Comparison of ENCODE assay signal across 8 cellular contexts in the genomic region with DNA sequence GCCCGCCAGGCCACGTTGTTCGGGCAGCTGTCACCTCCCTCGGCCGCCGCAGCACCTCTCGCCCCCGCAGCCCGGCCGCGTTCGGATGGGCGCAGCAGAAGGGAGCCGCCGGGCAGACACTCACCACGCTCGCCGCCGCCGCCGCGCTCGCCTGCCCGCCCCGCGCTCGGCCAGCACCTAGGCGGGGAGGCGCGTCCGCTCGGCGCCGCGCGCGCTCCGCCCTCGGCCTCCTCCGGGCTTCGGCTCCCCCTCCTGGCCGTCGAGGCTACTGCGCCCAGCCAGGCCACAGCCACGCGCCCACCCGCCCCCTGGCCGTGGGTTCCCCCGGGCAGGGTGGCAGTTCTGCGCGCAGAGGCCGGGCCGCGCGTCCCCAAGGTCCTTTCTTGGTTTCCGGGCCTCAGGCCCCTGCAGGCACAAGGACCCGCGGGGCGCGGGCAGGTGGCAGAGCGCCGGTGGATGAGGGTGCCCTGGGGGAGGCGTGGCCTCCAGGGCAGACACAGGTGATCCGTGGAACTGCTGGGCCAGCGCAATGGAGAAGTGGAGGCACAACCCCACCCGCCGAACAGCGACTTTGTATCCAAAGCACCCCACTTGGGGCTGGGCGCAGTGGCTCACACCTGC. TPM values are rescaled to one million over a fixed set of nuclear protein-coding genes. Genes with fewer than 3 reads are reported as not detected.
A peak's percentile ranks its signal among the peaks of the same experiment; 100 is the strongest.
DNase-seq lines count a peak whose midpoint lies in the region; ATAC-seq and TF ChIP-seq lines count a peak whose summit lies in the region.

A gene (minus strand): TSS at position 189 of the 621 bp plus-strand sequence. CDS start 3,275 bp downstream, outside the sequence.

- H3F3A ChIP-seq in PC-3 (ENCODE audit: low read length, unreplicated experiment), result peaks cover 4% of the 10 kb centered on the region

- intact Hi-C loops in PC-3 (cut with micrococcal nuclease) (no loop called here), esophagus muscularis mucosa (cut with DNase I) (no loop called here)

- peak; percentile 76 to 88 (median 82) for DNase-seq in CD8-positive, alpha-beta memory T cell
- DNase-seq in HL-60 (ENCODE audit: low read depth in 1 of 2, low spot score in 1 of 2), result peak in 1 of 2 experiments; percentile 78
- peak; percentile 84 for DNase-seq in PC-3
- peak; percentile 80 for DNase-seq in activated T-cell treated with anti-CD3 and anti-CD28 coated beads, Interleukin-2, amount 50 U/mL, for 4 hours
- DNase-seq in esophagus muscularis mucosa (ENCODE audit: extremely low spot score), result no peak
- peak; percentile 76 for DNase-seq in myocyte (ENCODE audit: low read depth)

- peak within 1 kb of the TSS; percentile 84 for H3K9ac ChIP-seq in PC-3 (ENCODE audit: low read length)

- H3K27ac ChIP-seq in CD8-positive, alpha-beta memory T cell (ENCODE audit: low read depth, low read length), result peak within 1 kb of the TSS; percentile 86
- H3K27ac ChIP-seq in HL-60 (replicated peaks), result peak within 1 kb of the TSS; percentile 78
- peak within 1 kb of the TSS; percentile 48 for H3K27ac ChIP-seq in PC-3 (ENCODE audit: low read length)
- H3K27ac ChIP-seq in esophagus muscularis mucosa (replicated peaks in 1 of 4), result peak within 1 kb of the TSS; percentile 84 to 93 (median 90)

- peaks cover 25% of the 10 kb centered on the region for H3K4me1 ChIP-seq in CD8-positive, alpha-beta memory T cell (ENCODE audit: insufficient read depth, low read length)
- peaks cover 19% of the 10 kb centered on the region for H3K4me1 ChIP-seq in PC-3 (ENCODE audit: insufficient read depth, low read length)
- peaks cover 32 to 50% (median 37%) of the 10 kb centered on the region in 4 donors for H3K4me1 ChIP-seq in esophagus muscularis mucosa

- peaks cover 4% of the 10 kb centered on the region for H3K36me3 ChIP-seq in CD8-positive, alpha-beta memory T cell (ENCODE audit: insufficient read depth, low read length)
- H3K36me3 ChIP-seq in PC-3 (ENCODE audit: low read depth, low read length), result no peaks in the 10 kb centered on the region; the same call in 1 of the 2 replicates
- peaks cover 14 to 49% (median 45%) of the 10 kb centered on the region in 4 donors for H3K36me3 ChIP-seq in esophagus muscularis mucosa

- H3K4me3 ChIP-seq in CD8-positive, alpha-beta memory T cell (ENCODE audit: low read length), result peak within 1 kb of the TSS; percentile 92
- H3K4me3 ChIP-seq in HL-60 (replicated peaks; ENCODE audit: insufficient read depth, low read length) (peak within 1 kb of the TSS; percentile 69), PC-3 (ENCODE audit: low read length) (peak within 1 kb of the TSS; percentile 94), esophagus muscularis mucosa (peak within 1 kb of the TSS; percentile 59 to 93 (median 84))

- H3K27ac Mint-ChIP-seq in CD8-positive, alpha-beta memory T cell, result peak within 1 kb of the TSS; percentile 87 to 98 (median 95)
- peak within 1 kb of the TSS; percentile 87 for H3K27ac Mint-ChIP-seq in stimulated activated memory B cell treated with anti-CD40 and anti-IgM and Interleukin-4, amounts not matched to agents 10 μg/mL and 1 μg/mL and 100 μg/mL, for 72 hours

- no peaks in the 10 kb centered on the region for H3K9me2 ChIP-seq in PC-3 (replicated peaks; ENCODE audit: low read length)

- TF ChIP-seq POLR2A in esophagus muscularis mucosa (IDR thresholded peaks at IDR 0.05; ENCODE audit: low read depth), result no peak

- H3K27me3 ChIP-seq in CD8-positive, alpha-beta memory T cell (ENCODE audit: insufficient read depth, low read length, poor library complexity, severe bottlenecking), result no peaks in the 10 kb centered on the region
- H3K27me3 ChIP-seq in HL-60 (ENCODE audit: insufficient read depth, poor library complexity, severe bottlenecking), result no peaks in the 10 kb centered on the region
- no peaks in the 10 kb centered on the region for H3K27me3 ChIP-seq in PC-3 (ENCODE audit: low read length)
- H3K27me3 ChIP-seq in esophagus muscularis mucosa, result no peaks in the 10 kb centered on the region

- 20% methylated on average over 9 of the region's 69 CpGs for WGBS in esophagus muscularis mucosa

- H3K36me3 Mint-ChIP-seq in CD8-positive, alpha-beta memory T cell, result peaks cover 0 to 13% (median 0%) of the 10 kb centered on the region in 3 donors
- H3K36me3 Mint-ChIP-seq in activated T-cell treated with anti-CD3 and anti-CD28 coated beads, Interleukin-2, amount 50 U/mL, for 4 hours (ENCODE audit: insufficient read depth), result no peaks in the 10 kb centered on the region
- peaks cover 15% of the 10 kb centered on the region for H3K36me3 Mint-ChIP-seq in stimulated activated memory B cell treated with anti-CD40 and anti-IgM and Interleukin-4, amounts not matched to agents 10 μg/mL and 1 μg/mL and 100 μg/mL, for 72 hours

- no peaks in the 10 kb centered on the region for H3K27me3 Mint-ChIP-seq in CD8-positive, alpha-beta memory T cell
- H3K27me3 Mint-ChIP-seq in activated T-cell treated with anti-CD3 and anti-CD28 coated beads, Interleukin-2, amount 50 U/mL, for 4 hours (ENCODE audit: low read depth), result no peaks in the 10 kb centered on the region
- no peaks in the 10 kb centered on the region for H3K27me3 Mint-ChIP-seq in stimulated activated memory B cell treated with anti-CD40 and anti-IgM and Interleukin-4, amounts not matched to agents 10 μg/mL and 1 μg/mL and 100 μg/mL, for 72 hours

- no peaks in the 10 kb centered on the region for H4K20me1 ChIP-seq in PC-3 (ENCODE audit: low read length)

- CTCF ChIA-PET in CD8-positive, alpha-beta memory T cell (lab: Charles Lee), result interaction anchor here (0.7 to 1.3 kb wide), 4 partner anchors 21 to 102 kb away, joined by 3 to 4 read pairs (median 4); a partner anchor contains a TSS
- CTCF ChIA-PET in PC-3 (lab: Charles Lee), result no interaction called here

- peak within 1 kb of the TSS; percentile 92 for H2AFZ ChIP-seq in PC-3 (ENCODE audit: low read length)

- ATAC-seq in GM19455 (IDR thresholded peaks at IDR 0.05; ENCODE audit: unreplicated experiment), result peak; percentile 56
- peak; percentile 53 for ATAC-seq in PC-3
- peak; percentile 57 to 65 for ATAC-seq in activated T-cell treated with anti-CD3 and anti-CD28 coated beads, Interleukin-2, amount 50 U/mL, for 4 hours
- ATAC-seq in stimulated activated memory B cell treated with anti-CD40 and anti-IgM and Interleukin-4, amounts not matched to agents 10 μg/mL and 1 μg/mL and 100 μg/mL, for 72 hours, result peak; percentile 84

- POLR2A ChIA-PET in CD8-positive, alpha-beta memory T cell (lab: Charles Lee), result interaction anchor here (0.7 to 1.5 kb wide), 3 partner anchors 21 to 218 kb away, joined by 3 to 6 read pairs (median 4); a partner anchor contains a TSS
- POLR2A ChIA-PET in PC-3 (lab: Charles Lee; ENCODE audit: unreplicated experiment), result interaction anchor here (0.6 kb wide), 1 partner anchor 238 kb away, joined by 3 read pairs; no protein-coding TSS in a partner anchor

- H3K4me2 ChIP-seq in PC-3 (ENCODE audit: low read length), result peak within 1 kb of the TSS; percentile 98

- peak; percentile 30 for TF ChIP-seq CTCF in HL-60 (IDR thresholded peaks at IDR 0.05; ENCODE audit: insufficient read depth, low read length)
- TF ChIP-seq CTCF in PC-3 (conservative IDR thresholded peaks at IDR 0.05; ENCODE audit: low read depth, low read length), result peak; percentile 65
- TF ChIP-seq CTCF in esophagus muscularis mucosa (IDR thresholded peaks at IDR 0.05), result peak; percentile 87 to 96 (median 90)

- H3K9me3 ChIP-seq in CD8-positive, alpha-beta memory T cell (ENCODE audit: low read length), result no peaks in the 10 kb centered on the region
- H3K9me3 ChIP-seq in PC-3 (ENCODE audit: low read length), result no peaks in the 10 kb centered on the region
- H3K9me3 ChIP-seq in esophagus muscularis mucosa, result no peaks in the 10 kb centered on the region

- peaks cover 12 to 26% (median 14%) of the 10 kb centered on the region in 3 donors for H3K4me1 Mint-ChIP-seq in CD8-positive, alpha-beta memory T cell
- peaks cover 11% of the 10 kb centered on the region for H3K4me1 Mint-ChIP-seq in activated T-cell treated with anti-CD3 and anti-CD28 coated beads, Interleukin-2, amount 50 U/mL, for 4 hours (ENCODE audit: low read depth)
- peaks cover 17% of the 10 kb centered on the region for H3K4me1 Mint-ChIP-seq in stimulated activated memory B cell treated with anti-CD40 and anti-IgM and Interleukin-4, amounts not matched to agents 10 μg/mL and 1 μg/mL and 100 μg/mL, for 72 hours

- H3K4me3 Mint-ChIP-seq in CD8-positive, alpha-beta memory T cell, result peak within 1 kb of the TSS; percentile 91 to 94 (median 92)
- H3K4me3 Mint-ChIP-seq in activated T-cell treated with anti-CD3 and anti-CD28 coated beads, Interleukin-2, amount 50 U/mL, for 4 hours, result peak within 1 kb of the TSS; percentile 93
- peak within 1 kb of the TSS; percentile 88 for H3K4me3 Mint-ChIP-seq in stimulated activated memory B cell treated with anti-CD40 and anti-IgM and Interleukin-4, amounts not matched to agents 10 μg/mL and 1 μg/mL and 100 μg/mL, for 72 hours

- H3K9me3 Mint-ChIP-seq in CD8-positive, alpha-beta memory T cell, result no peaks in the 10 kb centered on the region
- H3K9me3 Mint-ChIP-seq in activated T-cell treated with anti-CD3 and anti-CD28 coated beads, Interleukin-2, amount 50 U/mL, for 4 hours, result no peaks in the 10 kb centered on the region
- no peaks in the 10 kb centered on the region for H3K9me3 Mint-ChIP-seq in stimulated activated memory B cell treated with anti-CD40 and anti-IgM and Interleukin-4, amounts not matched to agents 10 μg/mL and 1 μg/mL and 100 μg/mL, for 72 hours

- peaks cover 24% of the 10 kb centered on the region for H3K79me2 ChIP-seq in PC-3 (ENCODE audit: low read length)

- no TSS peak for BruUV-seq in PC-3 (replicated peaks; lab: Mats Ljungman, UMichigan)

- TF ChIP-seq EP300 in esophagus muscularis mucosa (IDR thresholded peaks at IDR 0.05), result no peak

RNA-seq across cellular contexts. Expression of the gene that starts here (rescaled TPM):
- total RNA-seq in CD8-positive, alpha-beta memory T cell, result 10 to 100 TPM; 73.6 to 77.0 TPM
- 14.1 TPM for polyA plus RNA-seq in CD8-positive, alpha-beta memory T cell
- total RNA-seq in PC-3 (2014; rRNA removed), result 32.7 and 42.3 TPM in 2 replicates
- total RNA-seq in activated T-cell treated with anti-CD3 and anti-CD28 coated beads, Interleukin-2, amount 50 U/mL, for 4 hours, result 100 to 1,000 TPM; 156 to 166 (median 161) TPM
- 10 to 100 TPM in 1 of 4 donors, 1 to 10 TPM in 3; 5.0 to 11.0 (median 9.5) TPM for total RNA-seq in esophagus muscularis mucosa
- total RNA-seq in myocyte, result 8.0 and 15.5 TPM in 2 replicates
- 13.6 TPM for polyA plus RNA-seq in myocyte (2012)

Comparison
In these comparisons a context has a peak if more than half of its experiments do, and no peak if none do; other contexts are left out.
1. CTCF ChIP-seq: peak in every context shown above with its lines; median percentile 90 in esophagus muscularis mucosa; 65 in PC-3; 30 in HL-60.